1 cellular context compared by ENCODE assay signal in the genomic region with DNA sequence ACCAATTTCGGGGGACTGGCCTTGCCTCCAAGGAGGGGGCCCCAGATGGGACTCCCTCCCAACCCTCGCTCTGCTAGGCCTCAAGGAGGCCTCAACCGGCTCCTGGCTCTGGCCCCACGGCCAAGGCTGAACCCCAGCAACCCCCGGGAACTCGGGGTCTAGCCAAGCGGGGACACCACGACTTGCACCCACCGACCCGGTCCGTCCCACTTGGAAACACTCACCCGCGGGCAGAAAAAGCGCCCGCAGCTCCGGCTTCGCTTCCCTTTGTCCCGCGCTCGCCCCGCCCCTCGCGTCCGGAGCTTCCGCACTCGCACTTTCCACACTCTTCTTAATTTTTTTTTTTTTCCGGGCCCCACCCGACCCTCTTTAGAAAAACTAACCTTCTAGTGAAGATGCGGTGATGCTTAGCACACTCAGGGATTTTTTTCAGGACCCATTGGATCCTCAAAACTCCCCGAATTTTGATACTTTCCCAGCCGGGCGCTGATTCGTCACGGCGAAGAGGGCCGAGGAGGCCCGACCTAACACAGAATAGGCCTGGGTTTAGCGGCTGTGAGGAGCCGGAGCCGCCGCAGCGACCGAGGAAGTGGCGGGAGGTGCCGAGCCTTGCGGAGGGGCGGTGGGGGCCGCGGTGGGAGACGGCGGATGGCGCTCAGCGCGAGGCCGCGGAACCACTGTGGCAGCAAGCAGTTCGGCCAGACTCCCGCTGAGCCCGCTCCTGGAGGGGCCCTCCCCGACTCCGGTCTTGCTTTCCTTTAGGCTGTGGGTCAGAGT.
TF ChIP-seq lines count a peak whose summit lies in the region.

A gene (minus strand): TSS at position 270 of the 777 bp plus-strand sequence. CDS start 2,016 bp downstream, outside the sequence.

TF ChIP-seq in HepG2, 621 proteins besides CTCF, POLR2A, EP300 and RAD21 (continued from another document and continues in another):
- TF ChIP-seq, protein P1, sequence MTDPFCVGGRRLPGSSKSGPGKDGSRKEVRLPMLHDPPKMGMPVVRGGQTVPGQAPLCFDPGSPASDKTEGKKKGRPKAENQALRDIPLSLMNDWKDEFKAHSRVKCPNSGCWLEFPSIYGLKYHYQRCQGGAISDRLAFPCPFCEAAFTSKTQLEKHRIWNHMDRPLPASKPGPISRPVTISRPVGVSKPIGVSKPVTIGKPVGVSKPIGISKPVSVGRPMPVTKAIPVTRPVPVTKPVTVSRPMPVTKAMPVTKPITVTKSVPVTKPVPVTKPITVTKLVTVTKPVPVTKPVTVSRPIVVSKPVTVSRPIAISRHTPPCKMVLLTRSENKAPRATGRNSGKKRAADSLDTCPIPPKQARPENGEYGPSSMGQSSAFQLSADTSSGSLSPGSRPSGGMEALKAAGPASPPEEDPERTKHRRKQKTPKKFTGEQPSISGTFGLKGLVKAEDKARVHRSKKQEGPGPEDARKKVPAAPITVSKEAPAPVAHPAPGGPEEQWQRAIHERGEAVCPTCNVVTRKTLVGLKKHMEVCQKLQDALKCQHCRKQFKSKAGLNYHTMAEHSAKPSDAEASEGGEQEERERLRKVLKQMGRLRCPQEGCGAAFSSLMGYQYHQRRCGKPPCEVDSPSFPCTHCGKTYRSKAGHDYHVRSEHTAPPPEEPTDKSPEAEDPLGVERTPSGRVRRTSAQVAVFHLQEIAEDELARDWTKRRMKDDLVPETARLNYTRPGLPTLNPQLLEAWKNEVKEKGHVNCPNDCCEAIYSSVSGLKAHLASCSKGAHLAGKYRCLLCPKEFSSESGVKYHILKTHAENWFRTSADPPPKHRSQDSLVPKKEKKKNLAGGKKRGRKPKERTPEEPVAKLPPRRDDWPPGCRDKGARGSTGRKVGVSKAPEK (CRISPR knock-in tag; IDR thresholded peaks at IDR 0.05; ENCODE audit: borderline replicate concordance), result peak; percentile 87; the same call in 1 of the 2 replicates
- TF ChIP-seq, protein P2, sequence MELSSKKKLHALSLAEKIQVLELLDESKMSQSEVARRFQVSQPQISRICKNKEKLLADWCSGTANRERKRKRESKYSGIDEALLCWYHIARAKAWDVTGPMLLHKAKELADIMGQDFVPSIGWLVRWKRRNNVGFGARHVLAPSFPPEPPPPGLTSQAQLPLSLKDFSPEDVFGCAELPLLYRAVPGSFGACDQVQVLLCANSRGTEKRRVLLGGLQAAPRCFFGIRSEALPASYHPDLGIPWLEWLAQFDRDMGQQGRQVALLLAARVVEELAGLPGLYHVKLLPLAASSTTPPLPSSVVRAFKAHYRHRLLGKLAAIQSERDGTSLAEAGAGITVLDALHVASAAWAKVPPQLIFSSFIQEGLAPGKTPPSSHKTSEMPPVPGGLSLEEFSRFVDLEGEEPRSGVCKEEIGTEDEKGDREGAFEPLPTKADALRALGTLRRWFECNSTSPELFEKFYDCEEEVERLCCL (CRISPR knock-in tag; IDR thresholded peaks at IDR 0.05; ENCODE audit: borderline replicate concordance), result no peak
- TF ChIP-seq TEAD3 (CRISPR knock-in tag; optimal IDR thresholded peaks at IDR 0.05; ENCODE audit: borderline replicate concordance) (no peak), MZF1 (CRISPR knock-in tag; IDR thresholded peaks at IDR 0.05; ENCODE audit: borderline replicate concordance) (no peak), HNRNPL (IDR thresholded peaks at IDR 0.05; ENCODE audit: low read depth, low read length) (peak; percentile 50; the same call in 1 of the 2 replicates), MTA1 (CRISPR knock-in tag; IDR thresholded peaks at IDR 0.05; ENCODE audit: borderline replicate concordance) (no peak), FOXC1 (CRISPR knock-in tag; IDR thresholded peaks at IDR 0.05; ENCODE audit: borderline replicate concordance) (peak; percentile 43), CEBPG (CRISPR knock-in tag; IDR thresholded peaks at IDR 0.05) (no peak), BCL6 (CRISPR knock-in tag; IDR thresholded peaks at IDR 0.05) (no peak; the same call in 1 of the 2 replicates), ZNF282 (IDR thresholded peaks at IDR 0.05; ENCODE audit: partially characterized antibody) (no peak), SAP130 (CRISPR knock-in tag; IDR thresholded peaks at IDR 0.05; ENCODE audit: low read depth) (peak; percentile 65), SKI (IDR thresholded peaks at IDR 0.05; ENCODE audit: partially characterized antibody) (no peak), FOXP1 (IDR thresholded peaks at IDR 0.05) (no peak), FOXP1 (CRISPR knock-in tag; IDR thresholded peaks at IDR 0.05) (0 out of 2 replicates have a peak, but pooled peaks have one; percentile 8), TARDBP (CRISPR knock-in tag; IDR thresholded peaks at IDR 0.05) (peak; percentile 46; the same call in 1 of the 2 replicates), ZNF776 (CRISPR knock-in tag; IDR thresholded peaks at IDR 0.05) (peak; percentile 76; the same call in 1 of the 2 replicates), MED13 (CRISPR knock-in tag; IDR thresholded peaks at IDR 0.05) (peak; percentile 33), GPN1 (CRISPR knock-in tag; IDR thresholded peaks at IDR 0.05; ENCODE audit: borderline replicate concordance) (no peak; the same call in none of the 2 replicates), ZNF180 (CRISPR knock-in tag; IDR thresholded peaks at IDR 0.05; ENCODE audit: borderline replicate concordance, low read depth) (no peak), SETDB1 (CRISPR knock-in tag; IDR thresholded peaks at IDR 0.05; ENCODE audit: borderline replicate concordance) (no peak), CHD2 (IDR thresholded peaks at IDR 0.05; ENCODE audit: low read depth, low read length) (no peak), ERF (CRISPR knock-in tag; IDR thresholded peaks at IDR 0.05) (peak; percentile 53; the same call in 1 of the 2 replicates), HDAC1 (CRISPR knock-in tag; IDR thresholded peaks at IDR 0.05) (peak; percentile 60), ZNF567 (CRISPR knock-in tag; IDR thresholded peaks at IDR 0.05; ENCODE audit: borderline replicate concordance) (0 out of 2 replicates have a peak, but pooled peaks have one; percentile 90), PTBP1 (IDR thresholded peaks at IDR 0.05; ENCODE audit: low read depth, low read length, poor library complexity, severe bottlenecking) (peak; percentile 60), HNRNPUL1 (IDR thresholded peaks at IDR 0.05; ENCODE audit: low read depth, low read length) (no peak), ZNF235 (CRISPR knock-in tag; IDR thresholded peaks at IDR 0.05; ENCODE audit: borderline replicate concordance) (peak; percentile 78), ZNF12 (CRISPR knock-in tag; IDR thresholded peaks at IDR 0.05) (peak; percentile 93), GTF2F1 (IDR thresholded peaks at IDR 0.05; ENCODE audit: low read length) (no peak), WIZ (CRISPR knock-in tag; IDR thresholded peaks at IDR 0.05) (peak; percentile 93), FOXA3 (CRISPR knock-in tag; IDR thresholded peaks at IDR 0.05) (no peak; the same call in 1 of the 2 replicates), NFE2 (CRISPR knock-in tag; IDR thresholded peaks at IDR 0.05) (no peak; the same call in 1 of the 2 replicates), HOXA3 (CRISPR knock-in tag; IDR thresholded peaks at IDR 0.05) (peak; percentile 41), MAFF (IDR thresholded peaks at IDR 0.05; ENCODE audit: low read depth, low read length) (no peak), FOXK1 (CRISPR knock-in tag; IDR thresholded peaks at IDR 0.05; ENCODE audit: borderline replicate concordance, low read depth) (no peak), YY1 (IDR thresholded peaks at IDR 0.05; ENCODE audit: insufficient read depth, insufficient replicate concordance, low read depth, low read length) (no peak), MTF1 (CRISPR knock-in tag; IDR thresholded peaks at IDR 0.05) (peak; percentile 20; the same call in 1 of the 2 replicates), ZNF547 (CRISPR knock-in tag; IDR thresholded peaks at IDR 0.05) (peak; percentile 82; the same call in 1 of the 2 replicates)
- TF ChIP-seq, protein P3, sequence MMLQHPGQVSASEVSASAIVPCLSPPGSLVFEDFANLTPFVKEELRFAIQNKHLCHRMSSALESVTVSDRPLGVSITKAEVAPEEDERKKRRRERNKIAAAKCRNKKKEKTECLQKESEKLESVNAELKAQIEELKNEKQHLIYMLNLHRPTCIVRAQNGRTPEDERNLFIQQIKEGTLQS (CRISPR knock-in tag; IDR thresholded peaks at IDR 0.05), result peak; percentile 47
- TF ChIP-seq, protein P4, sequence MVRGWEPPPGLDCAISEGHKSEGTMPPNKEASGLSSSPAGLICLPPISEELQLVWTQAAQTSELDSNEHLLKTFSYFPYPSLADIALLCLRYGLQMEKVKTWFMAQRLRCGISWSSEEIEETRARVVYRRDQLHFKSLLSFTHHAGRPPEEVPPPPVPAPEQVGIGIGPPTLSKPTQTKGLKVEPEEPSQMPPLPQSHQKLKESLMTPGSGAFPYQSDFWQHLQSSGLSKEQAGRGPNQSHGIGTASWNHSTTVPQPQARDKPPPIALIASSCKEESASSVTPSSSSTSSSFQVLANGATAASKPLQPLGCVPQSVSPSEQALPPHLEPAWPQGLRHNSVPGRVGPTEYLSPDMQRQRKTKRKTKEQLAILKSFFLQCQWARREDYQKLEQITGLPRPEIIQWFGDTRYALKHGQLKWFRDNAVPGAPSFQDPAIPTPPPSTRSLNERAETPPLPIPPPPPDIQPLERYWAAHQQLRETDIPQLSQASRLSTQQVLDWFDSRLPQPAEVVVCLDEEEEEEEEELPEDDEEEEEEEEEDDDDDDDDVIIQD (CRISPR knock-in tag; IDR thresholded peaks at IDR 0.05; ENCODE audit: low read depth), result peak; percentile 9; the same call in 1 of the 2 replicates
- TF ChIP-seq, protein P5, sequence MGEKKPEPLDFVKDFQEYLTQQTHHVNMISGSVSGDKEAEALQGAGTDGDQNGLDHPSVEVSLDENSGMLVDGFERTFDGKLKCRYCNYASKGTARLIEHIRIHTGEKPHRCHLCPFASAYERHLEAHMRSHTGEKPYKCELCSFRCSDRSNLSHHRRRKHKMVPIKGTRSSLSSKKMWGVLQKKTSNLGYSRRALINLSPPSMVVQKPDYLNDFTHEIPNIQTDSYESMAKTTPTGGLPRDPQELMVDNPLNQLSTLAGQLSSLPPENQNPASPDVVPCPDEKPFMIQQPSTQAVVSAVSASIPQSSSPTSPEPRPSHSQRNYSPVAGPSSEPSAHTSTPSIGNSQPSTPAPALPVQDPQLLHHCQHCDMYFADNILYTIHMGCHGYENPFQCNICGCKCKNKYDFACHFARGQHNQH (CRISPR knock-in tag; IDR thresholded peaks at IDR 0.05), result no peak; the same call in 1 of the 2 replicates
- TF ChIP-seq, protein P6, sequence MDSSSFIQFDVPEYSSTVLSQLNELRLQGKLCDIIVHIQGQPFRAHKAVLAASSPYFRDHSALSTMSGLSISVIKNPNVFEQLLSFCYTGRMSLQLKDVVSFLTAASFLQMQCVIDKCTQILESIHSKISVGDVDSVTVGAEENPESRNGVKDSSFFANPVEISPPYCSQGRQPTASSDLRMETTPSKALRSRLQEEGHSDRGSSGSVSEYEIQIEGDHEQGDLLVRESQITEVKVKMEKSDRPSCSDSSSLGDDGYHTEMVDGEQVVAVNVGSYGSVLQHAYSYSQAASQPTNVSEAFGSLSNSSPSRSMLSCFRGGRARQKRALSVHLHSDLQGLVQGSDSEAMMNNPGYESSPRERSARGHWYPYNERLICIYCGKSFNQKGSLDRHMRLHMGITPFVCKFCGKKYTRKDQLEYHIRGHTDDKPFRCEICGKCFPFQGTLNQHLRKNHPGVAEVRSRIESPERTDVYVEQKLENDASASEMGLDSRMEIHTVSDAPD (CRISPR knock-in tag; IDR thresholded peaks at IDR 0.05), result no peak
- TF ChIP-seq, protein P7, sequence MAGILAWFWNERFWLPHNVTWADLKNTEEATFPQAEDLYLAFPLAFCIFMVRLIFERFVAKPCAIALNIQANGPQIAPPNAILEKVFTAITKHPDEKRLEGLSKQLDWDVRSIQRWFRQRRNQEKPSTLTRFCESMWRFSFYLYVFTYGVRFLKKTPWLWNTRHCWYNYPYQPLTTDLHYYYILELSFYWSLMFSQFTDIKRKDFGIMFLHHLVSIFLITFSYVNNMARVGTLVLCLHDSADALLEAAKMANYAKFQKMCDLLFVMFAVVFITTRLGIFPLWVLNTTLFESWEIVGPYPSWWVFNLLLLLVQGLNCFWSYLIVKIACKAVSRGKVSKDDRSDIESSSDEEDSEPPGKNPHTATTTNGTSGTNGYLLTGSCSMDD (CRISPR knock-in tag; IDR thresholded peaks at IDR 0.05), result no peak
- TF ChIP-seq, protein P8, sequence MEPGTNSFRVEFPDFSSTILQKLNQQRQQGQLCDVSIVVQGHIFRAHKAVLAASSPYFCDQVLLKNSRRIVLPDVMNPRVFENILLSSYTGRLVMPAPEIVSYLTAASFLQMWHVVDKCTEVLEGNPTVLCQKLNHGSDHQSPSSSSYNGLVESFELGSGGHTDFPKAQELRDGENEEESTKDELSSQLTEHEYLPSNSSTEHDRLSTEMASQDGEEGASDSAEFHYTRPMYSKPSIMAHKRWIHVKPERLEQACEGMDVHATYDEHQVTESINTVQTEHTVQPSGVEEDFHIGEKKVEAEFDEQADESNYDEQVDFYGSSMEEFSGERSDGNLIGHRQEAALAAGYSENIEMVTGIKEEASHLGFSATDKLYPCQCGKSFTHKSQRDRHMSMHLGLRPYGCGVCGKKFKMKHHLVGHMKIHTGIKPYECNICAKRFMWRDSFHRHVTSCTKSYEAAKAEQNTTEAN (CRISPR knock-in tag; conservative IDR thresholded peaks at IDR 0.05), result 0 out of 2 replicates have a peak, but pooled peaks have one; percentile 22
- TF ChIP-seq, protein P9, sequence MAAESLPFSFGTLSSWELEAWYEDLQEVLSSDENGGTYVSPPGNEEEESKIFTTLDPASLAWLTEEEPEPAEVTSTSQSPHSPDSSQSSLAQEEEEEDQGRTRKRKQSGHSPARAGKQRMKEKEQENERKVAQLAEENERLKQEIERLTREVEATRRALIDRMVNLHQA (CRISPR knock-in tag; IDR thresholded peaks at IDR 0.05), result no peak
- TF ChIP-seq, protein P10, sequence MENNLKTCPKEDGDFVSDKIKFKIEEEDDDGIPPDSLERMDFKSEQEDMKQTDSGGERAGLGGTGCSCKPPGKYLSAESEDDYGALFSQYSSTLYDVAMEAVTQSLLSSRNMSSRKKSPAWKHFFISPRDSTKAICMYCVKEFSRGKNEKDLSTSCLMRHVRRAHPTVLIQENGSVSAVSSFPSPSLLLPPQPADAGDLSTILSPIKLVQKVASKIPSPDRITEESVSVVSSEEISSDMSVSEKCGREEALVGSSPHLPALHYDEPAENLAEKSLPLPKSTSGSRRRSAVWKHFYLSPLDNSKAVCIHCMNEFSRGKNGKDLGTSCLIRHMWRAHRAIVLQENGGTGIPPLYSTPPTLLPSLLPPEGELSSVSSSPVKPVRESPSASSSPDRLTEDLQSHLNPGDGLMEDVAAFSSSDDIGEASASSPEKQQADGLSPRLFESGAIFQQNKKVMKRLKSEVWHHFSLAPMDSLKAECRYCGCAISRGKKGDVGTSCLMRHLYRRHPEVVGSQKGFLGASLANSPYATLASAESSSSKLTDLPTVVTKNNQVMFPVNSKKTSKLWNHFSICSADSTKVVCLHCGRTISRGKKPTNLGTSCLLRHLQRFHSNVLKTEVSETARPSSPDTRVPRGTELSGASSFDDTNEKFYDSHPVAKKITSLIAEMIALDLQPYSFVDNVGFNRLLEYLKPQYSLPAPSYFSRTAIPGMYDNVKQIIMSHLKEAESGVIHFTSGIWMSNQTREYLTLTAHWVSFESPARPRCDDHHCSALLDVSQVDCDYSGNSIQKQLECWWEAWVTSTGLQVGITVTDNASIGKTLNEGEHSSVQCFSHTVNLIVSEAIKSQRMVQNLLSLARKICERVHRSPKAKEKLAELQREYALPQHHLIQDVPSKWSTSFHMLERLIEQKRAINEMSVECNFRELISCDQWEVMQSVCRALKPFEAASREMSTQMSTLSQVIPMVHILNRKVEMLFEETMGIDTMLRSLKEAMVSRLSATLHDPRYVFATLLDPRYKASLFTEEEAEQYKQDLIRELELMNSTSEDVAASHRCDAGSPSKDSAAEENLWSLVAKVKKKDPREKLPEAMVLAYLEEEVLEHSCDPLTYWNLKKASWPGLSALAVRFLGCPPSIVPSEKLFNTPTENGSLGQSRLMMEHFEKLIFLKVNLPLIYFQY (CRISPR knock-in tag; IDR thresholded peaks at IDR 0.05; ENCODE audit: borderline replicate concordance), result peak; percentile 31; the same call in 1 of the 2 replicates
